ENCODE assay signal across 8 cellular contexts in genomic region chr1:228457017-228457395, GRCh38. TPM values are rescaled to one million over a fixed set of nuclear protein-coding genes. Genes with fewer than 3 reads are reported as not detected.
DNase-seq lines count a peak whose midpoint lies in the region; ATAC-seq and TF ChIP-seq lines count a peak whose summit lies in the region.

No MANE protein-coding gene starts in this region.

- no peak for TF ChIP-seq POLR2A in heart left ventricle (IDR thresholded peaks at IDR 0.05)

- H3K36me3 ChIP-seq in WERI-Rb-1: no peaks in the 10 kb centered on the region
- peaks cover 0 to 3% (median 0%) of the 10 kb centered on the region in 9 donors for H3K36me3 ChIP-seq in heart left ventricle

- H3K9me3 ChIP-seq in WERI-Rb-1 (ENCODE audit: severe bottlenecking) (no peaks in the 10 kb centered on the region), heart left ventricle (no peaks in the 10 kb centered on the region)

- CTCF ChIA-PET in GM10248 (lab: Yijun Ruan, JAX): interaction anchor here (0.8 to 1.3 kb wide), 3 partner anchors 11 to 290 kb away, joined by 3 read pairs; no protein-coding TSS in a partner anchor

- 7 to 12% (median 9%) methylated on average over 11 to 13 of the region's 13 CpGs for whole genome bisulfite sequencing in heart left ventricle, 4 donors

- intact Hi-C loops in heart left ventricle (cut with DNase I): loop anchor here in 2 of 10 donors (2.0 to 10.0 kb wide), 4 partner anchors 50 to 242 kb away; partner anchors contain the start of gene TRIM11 (in 2 of the 2)

- POLR2A ChIA-PET in GM10248 (lab: Yijun Ruan, JAX): interaction anchor here (1.1 to 1.5 kb wide), 2 partner anchors 8 to 30 kb away, joined by 4 read pairs; no protein-coding TSS in a partner anchor

- H3K27me3 ChIP-seq in WERI-Rb-1 (ENCODE audit: insufficient read depth, low read depth, severe bottlenecking) (no peaks in the 10 kb centered on the region), heart left ventricle (peaks cover 0 to 34% (median 13%) of the 10 kb centered on the region in 9 donors)

- ATAC-seq in GM18868 (IDR thresholded peaks at IDR 0.05; ENCODE audit: unreplicated experiment): peak; percentile 3
- ATAC-seq in HG02642 (IDR thresholded peaks at IDR 0.05; ENCODE audit: poor library complexity, unreplicated experiment): peak; percentile 2
- peak in 2 of 4 donors; percentile 10 to 26 for ATAC-seq in heart left ventricle

- H3K27ac ChIP-seq in WERI-Rb-1 (peak overlapping the region; percentile 93), heart left ventricle (peak overlapping the region; percentile 65 to 96 (median 88)), skin epidermis (peak overlapping the region in 20 of 21 experiments; percentile 20 to 85 (median 72))

- TF ChIP-seq CTCF in WERI-Rb-1 (IDR thresholded peaks at IDR 0.05; ENCODE audit: low read depth, low read length) (no peak), heart left ventricle (IDR thresholded peaks at IDR 0.05) (no peak), GM10248 (IDR thresholded peaks at IDR 0.05; ENCODE audit: control extremely low read depth, extremely low read depth, low read depth, missing control alignments) (no peak)

- DNase-seq in WERI-Rb-1 (no peak), heart left ventricle (no peak), NCI-H2196 treated with DMSO at 0.1 percent for 48 hours (lab: John Stamatoyannopoulos, UW; ENCODE audit: unreplicated experiment) (no peak), NCI-H1436 (lab: John Stamatoyannopoulos, UW) (no peak), GM10248 (ENCODE audit: extremely low spot score) (no peak)

- peak overlapping the region; percentile 78 for H3K4me3 ChIP-seq in WERI-Rb-1 (ENCODE audit: low read depth, low read length)
- peak overlapping the region; percentile 31 to 79 (median 63) for H3K4me3 ChIP-seq in heart left ventricle
- peak overlapping the region; percentile 26 to 70 (median 52) for H3K4me3 ChIP-seq in skin epidermis

- H3K4me1 ChIP-seq in heart left ventricle: peaks cover 0 to 52% (median 14%) of the 10 kb centered on the region in 12 donors

RNA-seq across cellular contexts. Expression of gene RNF187, which starts 30.2 kb away (rescaled TPM):
- 10 to 100 TPM; 37.2 to 96.3 (median 76.6) TPM for total RNA-seq in heart left ventricle
- 10 to 100 TPM; 26.1 to 48.9 TPM for polyA plus RNA-seq in heart left ventricle

RNA-seq across cellular contexts. Expression of gene TRIM17, which starts 40.3 kb away (rescaled TPM):
- 1 to 10 TPM in 1 of 9 donors, under 1 TPM in 5, not detected in 3; 0.27 to 1.7 (median 0.57) TPM for total RNA-seq in heart left ventricle
- polyA plus RNA-seq in heart left ventricle: under 1 TPM; 0.08 to 0.11 TPM

RNA-seq across cellular contexts. Expression of gene TRIM11, which starts 50.4 kb away (rescaled TPM):
- 10 to 100 TPM in 4 of 9 donors, 1 to 10 TPM in 5; 6.7 to 13.8 (median 8.4) TPM for total RNA-seq in heart left ventricle
- 1 to 10 TPM; 4.7 to 9.8 TPM for polyA plus RNA-seq in heart left ventricle
